Comparison of ENCODE assay signal across 8 cellular contexts in the genomic region with DNA sequence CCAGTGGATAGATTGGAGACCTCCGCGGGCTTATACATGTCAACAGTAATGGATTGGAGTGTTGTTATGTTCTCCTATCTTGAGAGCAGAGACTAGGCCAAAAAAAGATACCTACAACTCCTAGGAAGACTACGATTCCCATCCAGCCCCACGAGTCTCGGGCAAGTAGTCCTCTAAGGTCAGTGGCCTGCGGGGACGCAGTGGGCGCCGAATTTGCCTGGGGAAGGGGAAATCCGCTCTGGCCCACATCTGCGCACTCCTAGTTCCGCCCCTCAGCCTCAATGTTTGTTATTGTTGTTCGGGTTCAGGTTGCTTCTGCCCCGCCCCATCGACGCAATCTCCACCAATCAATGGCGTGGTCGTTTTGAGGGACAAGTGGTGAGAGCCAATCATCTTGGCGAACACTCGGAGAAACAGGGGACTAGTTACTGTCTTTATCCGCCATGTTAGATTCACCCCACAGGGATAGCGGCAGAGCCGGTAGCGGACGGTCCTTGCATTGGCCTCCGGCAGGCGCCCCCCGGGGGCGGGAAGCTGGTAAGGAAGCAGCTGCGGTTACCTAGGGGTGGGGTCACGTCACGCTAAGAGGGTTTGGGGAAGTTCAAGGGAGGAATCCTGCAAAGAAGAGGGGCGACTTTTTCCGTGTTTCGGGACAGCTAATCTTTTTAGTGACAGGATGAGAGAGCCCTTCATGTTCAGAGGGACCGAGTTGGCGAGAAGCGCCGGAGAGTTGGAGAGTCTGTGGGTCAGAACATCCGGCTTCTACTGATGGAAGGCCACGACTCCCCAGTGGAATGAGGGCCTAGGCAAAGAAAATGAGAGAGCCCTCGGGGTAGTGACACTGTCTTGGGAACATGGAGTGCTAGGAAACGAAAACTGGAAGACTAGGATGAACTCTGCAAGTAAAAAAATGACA. TPM values are rescaled to one million over a fixed set of nuclear protein-coding genes. Genes with fewer than 3 reads are reported as not detected.
DNase-seq lines count a peak whose midpoint lies in the region; ATAC-seq and TF ChIP-seq lines count a peak whose summit lies in the region.

A gene with protein sequence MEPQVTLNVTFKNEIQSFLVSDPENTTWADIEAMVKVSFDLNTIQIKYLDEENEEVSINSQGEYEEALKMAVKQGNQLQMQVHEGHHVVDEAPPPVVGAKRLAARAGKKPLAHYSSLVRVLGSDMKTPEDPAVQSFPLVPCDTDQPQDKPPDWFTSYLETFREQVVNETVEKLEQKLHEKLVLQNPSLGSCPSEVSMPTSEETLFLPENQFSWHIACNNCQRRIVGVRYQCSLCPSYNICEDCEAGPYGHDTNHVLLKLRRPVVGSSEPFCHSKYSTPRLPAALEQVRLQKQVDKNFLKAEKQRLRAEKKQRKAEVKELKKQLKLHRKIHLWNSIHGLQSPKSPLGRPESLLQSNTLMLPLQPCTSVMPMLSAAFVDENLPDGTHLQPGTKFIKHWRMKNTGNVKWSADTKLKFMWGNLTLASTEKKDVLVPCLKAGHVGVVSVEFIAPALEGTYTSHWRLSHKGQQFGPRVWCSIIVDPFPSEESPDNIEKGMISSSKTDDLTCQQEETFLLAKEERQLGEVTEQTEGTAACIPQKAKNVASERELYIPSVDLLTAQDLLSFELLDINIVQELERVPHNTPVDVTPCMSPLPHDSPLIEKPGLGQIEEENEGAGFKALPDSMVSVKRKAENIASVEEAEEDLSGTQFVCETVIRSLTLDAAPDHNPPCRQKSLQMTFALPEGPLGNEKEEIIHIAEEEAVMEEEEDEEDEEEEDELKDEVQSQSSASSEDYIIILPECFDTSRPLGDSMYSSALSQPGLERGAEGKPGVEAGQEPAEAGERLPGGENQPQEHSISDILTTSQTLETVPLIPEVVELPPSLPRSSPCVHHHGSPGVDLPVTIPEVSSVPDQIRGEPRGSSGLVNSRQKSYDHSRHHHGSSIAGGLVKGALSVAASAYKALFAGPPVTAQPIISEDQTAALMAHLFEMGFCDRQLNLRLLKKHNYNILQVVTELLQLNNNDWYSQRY (plus strand): TSS at position 449 of the 916 bp plus-strand sequence. CDS start 4,586 bp downstream, outside the sequence.

- POLR2A ChIA-PET in naive thymus-derived CD8-positive, alpha-beta T cell (lab: Charles Lee), result interaction anchor here (0.5 to 3.5 kb wide), 25 partner anchors 28 to 885 kb away, joined by 3 to 43 read pairs (median 4); a partner anchor contains a TSS

- H3K9me3 Mint-ChIP-seq in naive thymus-derived CD8-positive, alpha-beta T cell, result no peaks in the 10 kb centered on the region

- no peak for TF ChIP-seq CTCF in LNCaP clone FGC (IDR thresholded peaks at IDR 0.05; ENCODE audit: control insufficient read depth, extremely low read depth, insufficient read depth)

- DNase-seq in ELR (ENCODE audit: low read depth), result peak; percentile 99
- DNase-seq in H4 (ENCODE audit: low spot score), result peak; percentile 97
- peak; percentile 93 for DNase-seq in LNCaP clone FGC (ENCODE audit: low read depth)
- peak; percentile 97 for DNase-seq in RPMI8226
- peak; percentile 86 to 88 for DNase-seq in activated T-helper 1 cell treated with anti-CD3 and anti-CD28 coated beads, Interleukin-2, amount 50 U/mL, for 16 hours (ENCODE audit: low read depth in 1 of 2, low spot score in 1 of 2)
- DNase-seq in fibroblast of peridontal ligament (ENCODE audit: extremely low read depth), result peak; percentile 99
- DNase-seq in naive thymus-derived CD8-positive, alpha-beta T cell, result peak; percentile 76 to 99 (median 96)
- peak; percentile 91 to 97 (median 96) for DNase-seq in stimulated activated naive CD4-positive, alpha-beta T cell (lab: John Stamatoyannopoulos, UW)

- ATAC-seq in naive thymus-derived CD8-positive, alpha-beta T cell, result peak; percentile 78 to 83

- H3K27ac Mint-ChIP-seq in naive thymus-derived CD8-positive, alpha-beta T cell, result no peak within 1 kb of the TSS

- H3K27me3 Mint-ChIP-seq in naive thymus-derived CD8-positive, alpha-beta T cell, result no peaks in the 10 kb centered on the region

- H3K36me3 Mint-ChIP-seq in naive thymus-derived CD8-positive, alpha-beta T cell, result peaks cover 0 to 15% (median 8%) of the 10 kb centered on the region in 3 donors

- H3K4me3 ChIP-seq in LNCaP clone FGC (ENCODE audit: low read depth, low read length), result peak within 1 kb of the TSS; percentile 84

- peaks cover 14 to 37% (median 28%) of the 10 kb centered on the region in 4 donors for H3K4me1 Mint-ChIP-seq in naive thymus-derived CD8-positive, alpha-beta T cell

- H3K4me3 Mint-ChIP-seq in naive thymus-derived CD8-positive, alpha-beta T cell, result no peak within 1 kb of the TSS

RNA-seq across cellular contexts. Expression of the gene that starts here (rescaled TPM):
- 38.1 and 40.8 TPM in 2 replicates for total RNA-seq in H4 (2014; rRNA removed; shearing (Covaris generic))
- 10 to 100 TPM; 81.3 to 88.0 TPM for total RNA-seq in naive thymus-derived CD8-positive, alpha-beta T cell
- 10 to 100 TPM; 63.3 to 73.2 (median 68.1) TPM for polyA plus RNA-seq in naive thymus-derived CD8-positive, alpha-beta T cell

Comparison
In these comparisons a context has a peak if more than half of its experiments do, and no peak if none do; other contexts are left out.
1. Peak in every context shown above with its lines: DNase-seq, ATAC-seq and H3K4me3 ChIP-seq.